In the genomic region with DNA sequence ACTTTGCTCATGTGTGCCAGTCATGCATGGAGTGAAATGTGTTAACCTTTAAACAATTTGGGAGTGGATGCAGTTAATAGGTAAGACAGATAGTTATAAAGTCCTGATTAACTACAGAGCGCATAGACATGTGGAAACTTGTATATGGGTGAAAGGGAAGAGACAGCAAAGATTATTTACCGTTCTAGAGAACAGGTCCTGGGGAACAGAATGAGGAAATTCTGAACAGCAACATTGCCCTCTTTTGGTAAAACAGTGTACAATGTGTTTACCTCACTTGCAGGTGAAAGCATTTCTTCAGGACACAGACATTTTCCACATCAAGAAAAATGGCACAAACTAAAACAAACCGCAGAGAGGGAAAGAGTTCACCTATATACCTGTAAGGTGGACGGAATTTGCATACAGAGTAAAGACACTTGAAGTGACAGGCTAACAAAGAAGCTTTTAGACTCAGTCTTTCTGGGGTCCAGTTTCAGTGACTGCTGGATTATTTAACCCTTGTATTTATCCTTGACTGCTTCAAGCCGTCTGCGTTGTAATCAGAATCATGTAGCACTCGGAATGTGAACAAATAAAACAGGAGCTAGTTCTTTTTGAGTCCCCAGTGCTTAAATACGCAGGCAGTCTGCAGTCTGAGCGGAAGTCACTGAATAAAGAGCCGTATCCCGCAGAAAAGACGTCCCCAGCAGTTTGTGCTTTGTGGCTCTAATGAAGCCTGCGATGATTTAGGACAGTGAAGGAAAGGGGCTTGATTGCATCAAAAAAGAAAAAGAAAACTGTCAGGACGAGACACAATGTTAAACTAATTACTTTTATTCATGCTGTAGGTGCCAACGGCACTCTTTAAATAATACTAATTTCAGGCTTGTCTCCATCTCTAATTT, we compare ENCODE assay signal across 8 cellular contexts.
DNase-seq lines count a peak whose midpoint lies in the region; ATAC-seq and TF ChIP-seq lines count a peak whose summit lies in the region.

No MANE protein-coding gene starts in this region.

- peak; percentile 3 to 31 (median 16) for TF ChIP-seq CTCF in testis (IDR thresholded peaks at IDR 0.05)

- no peaks in the 10 kb centered on the region for H3K4me1 ChIP-seq in testis

- 1 to 2% methylated on average over 15 of the region's 15 CpGs for WGBS in testis, 2 donors

- no peaks in the 10 kb centered on the region for H3K36me3 ChIP-seq in testis (ENCODE audit: low read depth, missing control alignments)

- no peaks in the 10 kb centered on the region for H3K9me3 ChIP-seq in testis

- DNase-seq in AML-193 (lab: John Stamatoyannopoulos, UW) (peak; percentile 17 to 22), NCI-H446 (lab: John Stamatoyannopoulos, UW) (peak; percentile 11 to 77), brain pericyte (ENCODE audit: low read depth, low spot score) (peak; percentile 2), iris pigment epithelial cell (ENCODE audit: low read depth) (peak; percentile 63), testis (no peak), T-helper 9 cell (no peak)

- H3K27me3 ChIP-seq in testis, result no peaks in the 10 kb centered on the region

- TF ChIP-seq POLR2A in testis (IDR thresholded peaks at IDR 0.05), result no peak

- H3K27ac ChIP-seq in testis, result no peak overlapping the region

- no peak overlapping the region for H3K4me3 ChIP-seq in testis

- intact Hi-C loops in testis (cut with DNase I; ENCODE audit: low total_unique reads), result no loop called here

- peak; percentile 43 for ATAC-seq in GM18511 (IDR thresholded peaks at IDR 0.05; ENCODE audit: unreplicated experiment)
- peak; percentile 42 for ATAC-seq in HG03280 (IDR thresholded peaks at IDR 0.05; ENCODE audit: unreplicated experiment)

Comparison
In these comparisons a context has a peak if more than half of its experiments do, and no peak if none do; other contexts are left out.
1. DNase-seq: peak in AML-193 (2 of 2), NCI-H446 (2 of 2), brain pericyte (single experiment) and iris pigment epithelial cell (single experiment); none in testis (single experiment) and T-helper 9 cell (single experiment).